12 cellular contexts compared by ENCODE assay signal in genomic region chr7:78345293-78345692, GRCh38.
A peak's percentile ranks its signal among the peaks of the same experiment; 100 is the strongest.
DNase-seq lines count a peak whose midpoint lies in the region; ATAC-seq and TF ChIP-seq lines count a peak whose summit lies in the region.
"Had no signal": no experiment of that assay in that cellular context is flagged by ENCODE, and none has a peak within 500 bp of the region (broad histone marks: within the 10 kb centered on the region; RNA-seq: fewer than 3 reads in every experiment).

No MANE protein-coding gene starts in this region.

- no peak overlapping the region for H2AFZ ChIP-seq in GM23338

- H3K4me3 ChIP-seq in GM23338 (no peak overlapping the region), endodermal cell (ENCODE audit: low read length) (no peak overlapping the region), testis (no peak overlapping the region)
- H3K4me3 ChIP-seq: BLaER1 had no signal

- H3K36me3 Mint-ChIP-seq in GM23338 (ENCODE audit: low read depth) = peaks cover 14% of the 10 kb centered on the region
- peaks cover 9% of the 10 kb centered on the region for H3K36me3 Mint-ChIP-seq in endodermal cell (ENCODE audit: low read depth)
- H3K36me3 Mint-ChIP-seq: IgD-negative memory B cell had no signal

- H3K36me3 ChIP-seq in GM23338 (ENCODE audit: insufficient read depth) (no peaks in the 10 kb centered on the region), endodermal cell (ENCODE audit: control insufficient read depth, insufficient read depth, low read length) (no peaks in the 10 kb centered on the region), testis (ENCODE audit: low read depth, missing control alignments) (no peaks in the 10 kb centered on the region)
- H3K36me3 ChIP-seq: BLaER1 had no signal

- no peak overlapping the region for H3K27ac ChIP-seq in GM23338 (ENCODE audit: low read depth)
- H3K27ac ChIP-seq in endodermal cell (ENCODE audit: low read depth, low read length) = no peak overlapping the region
- H3K27ac ChIP-seq in testis = no peak overlapping the region
- H3K27ac ChIP-seq: BLaER1, KMS-11 had no signal

- H3K4me3 Mint-ChIP-seq in GM23338 = no peak overlapping the region
- H3K4me3 Mint-ChIP-seq in endodermal cell = no peak overlapping the region
- H3K4me3 Mint-ChIP-seq: IgD-negative memory B cell had no signal

- H3K4me1 Mint-ChIP-seq in GM23338 = peaks cover 14% of the 10 kb centered on the region
- peaks cover 49% of the 10 kb centered on the region for H3K4me1 Mint-ChIP-seq in endodermal cell
- H3K4me1 Mint-ChIP-seq: IgD-negative memory B cell had no signal

- no peaks in the 10 kb centered on the region for H3K9me3 Mint-ChIP-seq in GM23338
- peaks cover 4% of the 10 kb centered on the region for H3K9me3 Mint-ChIP-seq in endodermal cell
- H3K9me3 Mint-ChIP-seq: IgD-negative memory B cell had no signal

- H3K4me1 ChIP-seq in GM23338 (ENCODE audit: insufficient read depth) (peaks cover 9% of the 10 kb centered on the region), endodermal cell (ENCODE audit: control insufficient read depth, insufficient read depth, low read length) (peaks cover 6% of the 10 kb centered on the region), testis (no peaks in the 10 kb centered on the region)
- H3K4me1 ChIP-seq: BLaER1 had no signal

- POLR2A ChIA-PET in HEK293T (lab: Yijun Ruan, JAX) = no interaction called here

- H3K27me3 ChIP-seq in GM23338 (ENCODE audit: insufficient read depth) = no peaks in the 10 kb centered on the region
- H3K27me3 ChIP-seq in endodermal cell (ENCODE audit: control insufficient read depth, insufficient read depth, low read length, poor library complexity, severe bottlenecking) = peaks cover 7% of the 10 kb centered on the region
- H3K27me3 ChIP-seq in testis = no peaks in the 10 kb centered on the region
- H3K27me3 ChIP-seq: BLaER1 had no signal

- H3K4me2 ChIP-seq in GM23338 = no peak overlapping the region
- H3K4me2 ChIP-seq: BLaER1, KMS-11 had no signal

- H3K27ac Mint-ChIP-seq in GM23338 = no peak overlapping the region
- no peak overlapping the region for H3K27ac Mint-ChIP-seq in endodermal cell
- H3K27ac Mint-ChIP-seq: IgD-negative memory B cell had no signal

- H3K27me3 Mint-ChIP-seq in GM23338 (ENCODE audit: insufficient read depth, low read depth, poor library complexity) (no peaks in the 10 kb centered on the region), endodermal cell (ENCODE audit: insufficient read depth) (no peaks in the 10 kb centered on the region)
- H3K27me3 Mint-ChIP-seq: IgD-negative memory B cell had no signal

- H3K9me3 ChIP-seq in endodermal cell (ENCODE audit: control insufficient read depth, low read length) = no peaks in the 10 kb centered on the region
- H3K9me3 ChIP-seq in testis = no peaks in the 10 kb centered on the region
- H3K9me3 ChIP-seq: BLaER1 had no signal

- CTCF ChIA-PET in HEK293T (lab: Yijun Ruan, JAX) = interaction anchor here (0.6 kb wide), 1 partner anchor 937 kb away, joined by 6 read pairs; no protein-coding TSS in a partner anchor

- DNase-seq in GM23338 (ENCODE audit: low spot score) (peak; percentile 9), HEK293T (ENCODE audit: extremely low spot score) (peak; percentile 48), endodermal cell (peak; percentile 52), testis (peak; percentile 19), 8988T (no peak)
- DNase-seq: DMS53 had no signal

- H3K9ac ChIP-seq in endodermal cell (ENCODE audit: extremely low read depth, low read length, poor library complexity, severe bottlenecking) = no peak overlapping the region
- H3K9ac ChIP-seq: BLaER1, KMS-11 had no signal

- no peaks in the 10 kb centered on the region for H3F3A ChIP-seq in GM23338 (replicated peaks; ENCODE audit: low read depth)

- WGBS in endodermal cell (ENCODE audit: insufficient coverage in 1 of 2, insufficient read length in 1 of 2), 2 experiments = 93 to 95% methylated on average over 13 of the region's 13 CpGs
- 47 to 66% methylated on average over 13 of the region's 13 CpGs for WGBS in testis, 2 donors

- 0 out of 2 replicates have a peak, but pooled peaks cover 3% of the 10 kb centered on the region for H4K20me1 ChIP-seq in GM23338 (replicated peaks; ENCODE audit: insufficient read depth)
- H4K20me1 ChIP-seq: BLaER1 had no signal

- TF ChIP-seq POLR2A in testis (IDR thresholded peaks at IDR 0.05) = no peak

- intact Hi-C loops in testis (cut with DNase I; ENCODE audit: low total_unique reads) = no loop called here

- H3K9me2 ChIP-seq in GM23338 (ENCODE audit: insufficient read depth) = no peaks in the 10 kb centered on the region

- no peaks in the 10 kb centered on the region for H3K79me2 ChIP-seq in GM23338 (replicated peaks; ENCODE audit: insufficient read depth)

- TF ChIP-seq CTCF in GM23338 (conservative IDR thresholded peaks at IDR 0.05; ENCODE audit: low read depth in 2 of 2) (no peak), endodermal cell (conservative IDR thresholded peaks at IDR 0.05) (no peak), testis (IDR thresholded peaks at IDR 0.05) (no peak)

- ATAC-seq in GM23338 (no peak; the same call in 2 of the 3 replicates), GM21528 (IDR thresholded peaks at IDR 0.05; ENCODE audit: low FRiP score, unreplicated experiment) (no peak), HG03039 (IDR thresholded peaks at IDR 0.05; ENCODE audit: unreplicated experiment) (no peak), GM18870 (IDR thresholded peaks at IDR 0.05; ENCODE audit: unreplicated experiment) (no peak)

TF ChIP-seq in GM23338, 12 proteins besides CTCF, POLR2A, EP300 and RAD21 (continues in another document):
- TF ChIP-seq ETS1 (IDR thresholded peaks at IDR 0.05) = no peak
- TF ChIP-seq ZNF114 (CRISPR knock-in tag; IDR thresholded peaks at IDR 0.05) = no peak

TF ChIP-seq in HEK293T, 16 proteins besides CTCF, POLR2A, EP300 and RAD21:
- no peak for TF ChIP-seq BHLHE40 (IDR thresholded peaks at IDR 0.05; ENCODE audit: borderline replicate concordance)
- TF ChIP-seq SUZ12 (IDR thresholded peaks at IDR 0.05) = no peak
- TF ChIP-seq CTBP1 (IDR thresholded peaks at IDR 0.05; ENCODE audit: borderline replicate concordance) = no peak
- TF ChIP-seq L3MBTL2 (conservative IDR thresholded peaks at IDR 0.05) = no peak
- TF ChIP-seq LEF1 (IDR thresholded peaks at IDR 0.05; ENCODE audit: borderline replicate concordance) = no peak
- TF ChIP-seq ARNT (IDR thresholded peaks at IDR 0.05) = no peak
- no peak for TF ChIP-seq FOXA1 (IDR thresholded peaks at IDR 0.05)
TF ChIP-seq in HEK293T: peak in this region for 0.
